ENCODE assay signal across 12 cellular contexts in genomic region chr9:91536211-91536691, GRCh38.
DNase-seq lines count a peak whose midpoint lies in the region; ATAC-seq and TF ChIP-seq lines count a peak whose summit lies in the region.
"Had no signal": no experiment of that assay in that cellular context is flagged by ENCODE, and none has a peak within 500 bp of the region (broad histone marks: within the 10 kb centered on the region; RNA-seq: fewer than 3 reads in every experiment).

No MANE protein-coding gene starts in this region.

- H2AFZ ChIP-seq in IMR-90 (replicated peaks; ENCODE audit: low read length, poor library complexity) (peak overlapping the region; percentile 79), mammary epithelial cell (ENCODE audit: low read depth, low read length) (no peak overlapping the region), mesenchymal stem cell (ENCODE audit: low read depth, low read length) (no peak overlapping the region)

- H3K79me1 ChIP-seq in IMR-90 (ENCODE audit: low read depth in 1 of 2, low read length in 2 of 2), result no peaks in the 10 kb centered on the region
- H3K79me1 ChIP-seq in mesenchymal stem cell (replicated peaks; ENCODE audit: low read length, poor library complexity, severe bottlenecking), result no peaks in the 10 kb centered on the region

- WGBS in IMR-90 (ENCODE audit: extremely low coverage in 2 of 2, insufficient read length in 1 of 2), 2 experiments, result 0% methylated on average over 1 of the region's 3 CpGs; no CpG with 5 or more reads in 1 of the 2 experiments
- WGBS in mammary epithelial cell (ENCODE audit: low coverage, missing lambda C conversion rate), result 25% methylated on average over 3 of the region's 3 CpGs
- WGBS in mesenchymal stem cell, result 2% methylated on average over 3 of the region's 3 CpGs

- H3K18ac ChIP-seq in IMR-90 (ENCODE audit: low read depth, low read length), result peak overlapping the region; percentile 17; the same call in 1 of the 2 replicates
- H3K18ac ChIP-seq in mesenchymal stem cell (ENCODE audit: low read depth in 1 of 2, low read length in 2 of 2), result peak overlapping the region in 1 of 2 experiments; percentile 50

- no peak overlapping the region for H2AK5ac ChIP-seq in IMR-90 (ENCODE audit: low read depth, low read length)
- H2AK5ac ChIP-seq in mesenchymal stem cell (ENCODE audit: low read length, severe bottlenecking), result no peak overlapping the region

- H3K27ac ChIP-seq in IMR-90 (ENCODE audit: insufficient read depth, low read length) (peak overlapping the region; percentile 3; the same call in 1 of the 2 replicates), mammary epithelial cell (ENCODE audit: insufficient read depth, low read depth, low read length) (no peak overlapping the region), mesenchymal stem cell (ENCODE audit: low read length, poor library complexity, severe bottlenecking) (peak overlapping the region; percentile 50)

- BruUV-seq in IMR-90 (replicated peaks; lab: Mats Ljungman, UMichigan) (no TSS peak), mammary epithelial cell (replicated peaks; lab: Mats Ljungman, UMichigan) (no TSS peak)

- H3K36me3 ChIP-seq in IMR-90 (ENCODE audit: control insufficient read depth, insufficient read depth, low read length), result no peaks in the 10 kb centered on the region
- H3K36me3 ChIP-seq in mammary epithelial cell (ENCODE audit: insufficient read depth, low read length), result no peaks in the 10 kb centered on the region
- no peaks in the 10 kb centered on the region for H3K36me3 ChIP-seq in mesenchymal stem cell (ENCODE audit: control insufficient read depth in 1 of 2, insufficient read depth in 2 of 2, low read depth in 1 of 2, low read length in 2 of 2)

- no peaks in the 10 kb centered on the region for H3K79me2 ChIP-seq in mammary epithelial cell (ENCODE audit: insufficient read depth, low read length)

- H2BK12ac ChIP-seq in mesenchymal stem cell (ENCODE audit: low read length in 2 of 2), result peak overlapping the region in 1 of 2 experiments; percentile 84

- H4K20me1 ChIP-seq in IMR-90 (ENCODE audit: insufficient read depth, low read length) (no peaks in the 10 kb centered on the region), mammary epithelial cell (ENCODE audit: insufficient read depth, low read length) (no peaks in the 10 kb centered on the region)

- H2AK9ac ChIP-seq in IMR-90 (replicated peaks; ENCODE audit: low read depth, low read length, poor library complexity), result peak overlapping the region; percentile 62

- CTCF ChIA-PET in IMR-90 (lab: Yijun Ruan, JAX) (no interaction called here), mammary epithelial cell (lab: Charles Lee; ENCODE audit: low non-redundant PET) (no interaction called here)

- peak; percentile 95 for ATAC-seq in IMR-90 (ENCODE audit: low read depth)
- ATAC-seq in T-helper 17 cell, result no peak
- no peak for ATAC-seq in activated naive CD4-positive, alpha-beta T cell treated with anti-CD3 and anti-CD28 coated beads, Interleukin-2, amount 50 U/mL, for 72 hours
- no peak for ATAC-seq in HG02938 (IDR thresholded peaks at IDR 0.05; ENCODE audit: unreplicated experiment)

- H3K4ac ChIP-seq in IMR-90 (ENCODE audit: low read depth, low read length) (peak overlapping the region; percentile 22), mesenchymal stem cell (ENCODE audit: low read depth in 1 of 2, low read length in 2 of 2) (no peak overlapping the region)

- no peaks in the 10 kb centered on the region for H3K36me3 Mint-ChIP-seq in T-helper 17 cell (ENCODE audit: low read depth)
- no peaks in the 10 kb centered on the region for H3K36me3 Mint-ChIP-seq in activated naive CD4-positive, alpha-beta T cell treated with anti-CD3 and anti-CD28 coated beads, Interleukin-2, amount 50 U/mL, for 72 hours
- H3K36me3 Mint-ChIP-seq: CD4-positive, alpha-beta memory T cell had no signal

- H3K14ac ChIP-seq in IMR-90 (replicated peaks; ENCODE audit: low read depth, low read length) (no peak overlapping the region), mesenchymal stem cell (ENCODE audit: low read length in 2 of 2) (no peak overlapping the region)

- peaks cover 38% of the 10 kb centered on the region for H3K27me3 Mint-ChIP-seq in T-helper 17 cell

- H3K56ac ChIP-seq in IMR-90 (ENCODE audit: extremely low read depth, insufficient read depth, low read length), result 0 out of 2 replicates have a peak overlapping the region, but pooled peaks have one; percentile 5

- H3K9me3 ChIP-seq in IMR-90 (ENCODE audit: control insufficient read depth, insufficient read depth, low read length) (no peaks in the 10 kb centered on the region), mammary epithelial cell (replicated peaks; ENCODE audit: insufficient read depth, low read length) (no peaks in the 10 kb centered on the region), mesenchymal stem cell (ENCODE audit: control insufficient read depth, low read length) (no peaks in the 10 kb centered on the region), T-helper 17 cell (ENCODE audit: control insufficient read depth, low read length, poor library complexity, severe bottlenecking) (no peaks in the 10 kb centered on the region)

- peaks cover 11% of the 10 kb centered on the region for H3K4me1 ChIP-seq in IMR-90 (ENCODE audit: control insufficient read depth, insufficient read depth, low read length)
- peaks cover 13% of the 10 kb centered on the region for H3K4me1 ChIP-seq in mammary epithelial cell (ENCODE audit: insufficient read depth, low read length)
- peaks cover 21% of the 10 kb centered on the region for H3K4me1 ChIP-seq in mesenchymal stem cell (ENCODE audit: control insufficient read depth, insufficient read depth, low read depth, low read length)

- no peaks in the 10 kb centered on the region for H3K9me3 Mint-ChIP-seq in activated naive CD4-positive, alpha-beta T cell treated with anti-CD3 and anti-CD28 coated beads, Interleukin-2, amount 50 U/mL, for 72 hours
- H3K9me3 Mint-ChIP-seq: CD4-positive, alpha-beta memory T cell; central memory CD8-positive, alpha-beta T cell; T-helper 1 cell treated with Interleukin-12 subunit alpha and Interleukin-12 subunit beta and Interleukin-4 antibody, amounts not matched to agents 30 μg/mL and 1 μg/mL, for 36 hours had no signal

- POLR2A ChIA-PET in IMR-90 (lab: Charles Lee; ENCODE audit: unreplicated experiment), result no interaction called here

- H3K4me3 Mint-ChIP-seq in T-helper 17 cell, result no peak overlapping the region
- H3K4me3 Mint-ChIP-seq: CD4-positive, alpha-beta memory T cell; central memory CD8-positive, alpha-beta T cell; T-helper 1 cell treated with Interleukin-12 subunit alpha and Interleukin-12 subunit beta and Interleukin-4 antibody, amounts not matched to agents 30 μg/mL and 1 μg/mL, for 36 hours had no signal

- in situ Hi-C loops in Caki2 (cut with HindIII; ENCODE audit: low pct_unique_long_range_greater_than_20kb, low sequenced_read_pairs), result no loop called here
- in situ Hi-C loops in IMR-90 (cut with MboI; ENCODE audit: low sequenced_read_pairs), result no loop called here
- in situ Hi-C loops in mammary epithelial cell (cut with MboI; ENCODE audit: low sequenced_read_pairs in 2 of 2), result no loop called here

- 0 out of 2 replicates have a peak overlapping the region, but pooled peaks have one; percentile 44 for H4K91ac ChIP-seq in IMR-90 (ENCODE audit: insufficient read depth, low read depth, low read length)
- H4K91ac ChIP-seq in mesenchymal stem cell (ENCODE audit: low read length), result no peak overlapping the region

- H2BK5ac ChIP-seq in IMR-90 (ENCODE audit: low read depth, low read length, poor library complexity, severe bottlenecking) (peak overlapping the region; percentile 67), mesenchymal stem cell (ENCODE audit: low read depth, low read length, poor library complexity, severe bottlenecking) (no peak overlapping the region)

- dilution Hi-C loops in IMR-90 (cut with HindIII; ENCODE audit: low sequenced_read_pairs, unreplicated experiment) (no loop called here), mammary epithelial cell (cut with HindIII; ENCODE audit: low sequenced_read_pairs) (no loop called here)

- intact Hi-C loops in IMR-90 (cut with micrococcal nuclease) (no loop called here), mammary epithelial cell (cut with micrococcal nuclease) (no loop called here)

- H2BK15ac ChIP-seq in IMR-90 (ENCODE audit: low read depth, low read length), result peak overlapping the region; percentile 51; the same call in 1 of the 3 replicates
- H2BK15ac ChIP-seq in mesenchymal stem cell (ENCODE audit: low read depth, poor library complexity, severe bottlenecking), result no peak overlapping the region

- H3K23ac ChIP-seq in IMR-90 (ENCODE audit: low read depth, low read length) (peak overlapping the region; percentile 36; the same call in 1 of the 2 replicates), mesenchymal stem cell (ENCODE audit: low read length in 2 of 2) (no peak overlapping the region)

- no peak for TF ChIP-seq CTCF in IMR-90 (conservative IDR thresholded peaks at IDR 0.05; ENCODE audit: low read depth, low read length)
- TF ChIP-seq CTCF in mammary epithelial cell (conservative IDR thresholded peaks at IDR 0.05 in 1 of 2, IDR thresholded peaks at IDR 0.05 in 1 of 2; ENCODE audit: extremely low read depth in 1 of 2, insufficient read depth in 1 of 2, low read depth in 1 of 2, low read length in 2 of 2), result no peak

- DNase-seq in Caki2 (ENCODE audit: low read depth) (peak; percentile 84), IMR-90 (peak; percentile 90), mammary epithelial cell (peak; percentile 85), mesenchymal stem cell (peak; percentile 94), mesenteric fat pad (ENCODE audit: low spot score) (no peak), T-helper 17 cell (no peak)
- no peak for DNase-seq in activated naive CD4-positive, alpha-beta T cell treated with anti-CD3 and anti-CD28 coated beads, Interleukin-2, amount 50 U/mL, for 72 hours (ENCODE audit: low spot score in 2 of 2)
- DNase-seq: CD4-positive, alpha-beta memory T cell; NCI-H2029 treated with DMSO at 0.1 percent for 48 hours had no signal

- no peak for TF ChIP-seq POLR2A in IMR-90 (IDR thresholded peaks at IDR 0.05; ENCODE audit: low read depth, low read length)

- no peak for TF ChIP-seq RAD21 in IMR-90 (IDR thresholded peaks at IDR 0.05; ENCODE audit: low read length)

- peak overlapping the region; percentile 62; the same call in 1 of the 2 replicates for H2BK20ac ChIP-seq in IMR-90 (ENCODE audit: low read depth, low read length)

- H3K4me3 ChIP-seq in IMR-90 (ENCODE audit: insufficient read depth, low read depth, low read length), result no peak overlapping the region
- H3K4me3 ChIP-seq in mammary epithelial cell (replicated peaks in 1 of 3; ENCODE audit: insufficient read depth in 1 of 3, low read depth in 2 of 3, low read length in 3 of 3), result no peak overlapping the region
- H3K4me3 ChIP-seq in mesenchymal stem cell (ENCODE audit: insufficient read depth in 1 of 2, low read depth in 1 of 2, low read length in 2 of 2), result no peak overlapping the region

- H3K9me1 ChIP-seq in IMR-90 (ENCODE audit: insufficient read depth, low read length), result peaks cover 15% of the 10 kb centered on the region

- H3K27ac Mint-ChIP-seq in T-helper 17 cell, result no peak overlapping the region
- no peak overlapping the region for H3K27ac Mint-ChIP-seq in activated naive CD4-positive, alpha-beta T cell treated with anti-CD3 and anti-CD28 coated beads, Interleukin-2, amount 50 U/mL, for 72 hours
- H3K27ac Mint-ChIP-seq: CD4-positive, alpha-beta memory T cell; T-helper 1 cell treated with Interleukin-12 subunit alpha and Interleukin-12 subunit beta and Interleukin-4 antibody, amounts not matched to agents 30 μg/mL and 1 μg/mL, for 36 hours had no signal

- peak overlapping the region; percentile 21; the same call in 1 of the 2 replicates for H2BK120ac ChIP-seq in IMR-90 (ENCODE audit: low read depth, low read length)
- no peak overlapping the region for H2BK120ac ChIP-seq in mesenchymal stem cell (ENCODE audit: low read depth, low read length)

- peak overlapping the region; percentile 16 for H3K4me2 ChIP-seq in IMR-90 (ENCODE audit: low read depth, low read length)
- H3K4me2 ChIP-seq in mammary epithelial cell (ENCODE audit: insufficient read depth, low read depth, low read length), result peak overlapping the region; percentile 30
- peak overlapping the region; percentile 17 for H3K4me2 ChIP-seq in mesenchymal stem cell (ENCODE audit: low read length, poor library complexity, severe bottlenecking)

- no peak overlapping the region for H3K9ac ChIP-seq in IMR-90 (ENCODE audit: low read depth, low read length)
- no peak overlapping the region for H3K9ac ChIP-seq in mammary epithelial cell (ENCODE audit: insufficient read depth, low read length)
- no peak overlapping the region for H3K9ac ChIP-seq in mesenchymal stem cell (ENCODE audit: low read length)

- H3K4me1 Mint-ChIP-seq in T-helper 17 cell, result peaks cover 9% of the 10 kb centered on the region

- H4K5ac ChIP-seq in IMR-90 (ENCODE audit: low read depth, low read length), result no peak overlapping the region

- no peaks in the 10 kb centered on the region for H3K27me3 ChIP-seq in IMR-90 (ENCODE audit: control insufficient read depth, insufficient read depth, low read length)
- H3K27me3 ChIP-seq in mammary epithelial cell (ENCODE audit: insufficient read depth, low read length), result no peaks in the 10 kb centered on the region
- H3K27me3 ChIP-seq in mesenchymal stem cell (ENCODE audit: control insufficient read depth in 1 of 2, insufficient read depth in 1 of 2, low read length in 2 of 2), result no peaks in the 10 kb centered on the region

- 0 out of 4 replicates have a peak overlapping the region, but pooled peaks of 1 of the 2 experiments have one; percentile 7 for H4K8ac ChIP-seq in IMR-90 (ENCODE audit: low read depth in 2 of 2, low read length in 2 of 2)
- no peak overlapping the region for H4K8ac ChIP-seq in mesenchymal stem cell (ENCODE audit: low read length)

Comparison
In these comparisons a context has a peak if more than half of its experiments do, and no peak if none do; other contexts are left out.
1. DNase-seq: peak in Caki2 (single experiment), IMR-90 (single experiment), mammary epithelial cell (single experiment) and mesenchymal stem cell (single experiment); none in mesenteric fat pad (single experiment), T-helper 17 cell (0 of 3) and activated naive CD4-positive, alpha-beta T cell treated with anti-CD3 and anti-CD28 coated beads, Interleukin-2, amount 50 U/mL, for 72 hours (0 of 2).
2. Peak in every context shown above with its lines, with median percentiles within 50 percentile points of each other: H3K4me2 ChIP-seq.